Comparison of ENCODE assay signal across 8 cellular contexts in genomic region chr6:87155272-87155919, GRCh38. TPM values are rescaled to one million over a fixed set of nuclear protein-coding genes. Genes with fewer than 3 reads are reported as not detected.
A peak's percentile ranks its signal among the peaks of the same experiment; 100 is the strongest.
DNase-seq lines count a peak whose midpoint lies in the region; ATAC-seq and TF ChIP-seq lines count a peak whose summit lies in the region.

Gene ZNF292 (plus strand): TSS chr6:87155565. CDS start chr6:87155592, 27 bp downstream.

- peak; percentile 40 for TF ChIP-seq POLR2A in testis (IDR thresholded peaks at IDR 0.05)

- ATAC-seq in HG02571 (IDR thresholded peaks at IDR 0.05; ENCODE audit: unreplicated experiment) (peak; percentile 77), SK-N-SH treated with all-trans-retinoic acid at 6 μM for 48 hours (peak; percentile 81), omental fat pad (ENCODE audit: low FRiP score) (peak; percentile 92)

- DNase-seq in GM04504 (ENCODE audit: low read depth): peak; percentile 94
- peak; percentile 96 for DNase-seq in NCI-H1048 (lab: John Stamatoyannopoulos, UW)
- peak; percentile 57 for DNase-seq in glomerular endothelial cell (ENCODE audit: extremely low read depth, low read depth, low spot score)
- peak; percentile 90 for DNase-seq in omental fat pad (ENCODE audit: low spot score)
- DNase-seq in testis: peak; percentile 98

- peaks cover 26% of the 10 kb centered on the region for H3K4me1 ChIP-seq in testis

- no peaks in the 10 kb centered on the region for H3K9me3 Mint-ChIP-seq in activated naive CD4-positive, alpha-beta T cell treated with anti-CD3 and anti-CD28 coated beads, Interleukin-2, amount 50 U/mL, for 24 hours

- peak within 1 kb of the TSS; percentile 98 for H3K27ac Mint-ChIP-seq in activated naive CD4-positive, alpha-beta T cell treated with anti-CD3 and anti-CD28 coated beads, Interleukin-2, amount 50 U/mL, for 24 hours

- H3K9me3 ChIP-seq in testis: no peaks in the 10 kb centered on the region

- intact Hi-C loops in testis (cut with DNase I; ENCODE audit: low total_unique reads): loop anchor here (10.0 kb wide), 1 partner anchor 1919 kb away; no protein-coding TSS in a partner anchor

- 0% methylated on average over 20 to 69 of the region's 69 CpGs for whole genome bisulfite sequencing in testis, 2 donors

- H3K36me3 Mint-ChIP-seq in activated naive CD4-positive, alpha-beta T cell treated with anti-CD3 and anti-CD28 coated beads, Interleukin-2, amount 50 U/mL, for 24 hours: peaks cover 12% of the 10 kb centered on the region

- H3K4me3 ChIP-seq in testis: peak within 1 kb of the TSS; percentile 92 to 99

- peaks cover 55% of the 10 kb centered on the region for H3K4me1 Mint-ChIP-seq in activated naive CD4-positive, alpha-beta T cell treated with anti-CD3 and anti-CD28 coated beads, Interleukin-2, amount 50 U/mL, for 24 hours

- peak within 1 kb of the TSS; percentile 96 to 97 for H3K27ac ChIP-seq in testis

- H3K36me3 ChIP-seq in testis (ENCODE audit: low read depth, missing control alignments): no peaks in the 10 kb centered on the region

- TF ChIP-seq CTCF in omental fat pad (IDR thresholded peaks at IDR 0.05): no peak
- TF ChIP-seq CTCF in testis (IDR thresholded peaks at IDR 0.05): no peak

- no peaks in the 10 kb centered on the region for H3K27me3 ChIP-seq in testis

- H3K4me3 Mint-ChIP-seq in activated naive CD4-positive, alpha-beta T cell treated with anti-CD3 and anti-CD28 coated beads, Interleukin-2, amount 50 U/mL, for 24 hours: peak within 1 kb of the TSS; percentile 91

- H3K27me3 Mint-ChIP-seq in activated naive CD4-positive, alpha-beta T cell treated with anti-CD3 and anti-CD28 coated beads, Interleukin-2, amount 50 U/mL, for 24 hours: no peaks in the 10 kb centered on the region

TF ChIP-seq in SK-N-SH treated with all-trans-retinoic acid at 6 μM for 48 hours, 23 proteins besides CTCF, POLR2A, EP300 and RAD21:
- TF ChIP-seq ZFP3 (CRISPR knock-in tag; IDR thresholded peaks at IDR 0.05) (peak; percentile 38; the same call in 1 of the 2 replicates), BACH2 (CRISPR knock-in tag; IDR thresholded peaks at IDR 0.05; ENCODE audit: borderline replicate concordance) (no peak), CREB5 (CRISPR knock-in tag; IDR thresholded peaks at IDR 0.05; ENCODE audit: low read depth) (no peak), GLIS3 (CRISPR knock-in tag; IDR thresholded peaks at IDR 0.05) (no peak), TCF4 (CRISPR knock-in tag; IDR thresholded peaks at IDR 0.05; ENCODE audit: borderline replicate concordance) (0 out of 2 replicates have a peak, but pooled peaks have one; percentile 9), ZNF70 (CRISPR knock-in tag; IDR thresholded peaks at IDR 0.05) (0 out of 2 replicates have a peak, but pooled peaks have one; percentile 18), ZNF8 (CRISPR knock-in tag; IDR thresholded peaks at IDR 0.05) (0 out of 2 replicates have a peak, but pooled peaks have one; percentile 0), SNAI2 (CRISPR knock-in tag; IDR thresholded peaks at IDR 0.05) (no peak), ARNTL (CRISPR knock-in tag; IDR thresholded peaks at IDR 0.05; ENCODE audit: borderline replicate concordance, low read depth) (peak; percentile 88; the same call in 1 of the 2 replicates), ZC3H10 (CRISPR knock-in tag; IDR thresholded peaks at IDR 0.05) (no peak)
- TF ChIP-seq, protein P1, sequence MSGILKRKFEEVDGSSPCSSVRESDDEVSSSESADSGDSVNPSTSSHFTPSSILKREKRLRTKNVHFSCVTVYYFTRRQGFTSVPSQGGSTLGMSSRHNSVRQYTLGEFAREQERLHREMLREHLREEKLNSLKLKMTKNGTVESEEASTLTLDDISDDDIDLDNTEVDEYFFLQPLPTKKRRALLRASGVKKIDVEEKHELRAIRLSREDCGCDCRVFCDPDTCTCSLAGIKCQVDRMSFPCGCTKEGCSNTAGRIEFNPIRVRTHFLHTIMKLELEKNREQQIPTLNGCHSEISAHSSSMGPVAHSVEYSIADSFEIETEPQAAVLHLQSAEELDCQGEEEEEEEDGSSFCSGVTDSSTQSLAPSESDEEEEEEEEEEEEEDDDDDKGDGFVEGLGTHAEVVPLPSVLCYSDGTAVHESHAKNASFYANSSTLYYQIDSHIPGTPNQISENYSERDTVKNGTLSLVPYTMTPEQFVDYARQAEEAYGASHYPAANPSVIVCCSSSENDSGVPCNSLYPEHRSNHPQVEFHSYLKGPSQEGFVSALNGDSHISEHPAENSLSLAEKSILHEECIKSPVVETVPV (CRISPR knock-in tag; IDR thresholded peaks at IDR 0.05): no peak; the same call in 1 of the 2 replicates
- TF ChIP-seq, protein P2, sequence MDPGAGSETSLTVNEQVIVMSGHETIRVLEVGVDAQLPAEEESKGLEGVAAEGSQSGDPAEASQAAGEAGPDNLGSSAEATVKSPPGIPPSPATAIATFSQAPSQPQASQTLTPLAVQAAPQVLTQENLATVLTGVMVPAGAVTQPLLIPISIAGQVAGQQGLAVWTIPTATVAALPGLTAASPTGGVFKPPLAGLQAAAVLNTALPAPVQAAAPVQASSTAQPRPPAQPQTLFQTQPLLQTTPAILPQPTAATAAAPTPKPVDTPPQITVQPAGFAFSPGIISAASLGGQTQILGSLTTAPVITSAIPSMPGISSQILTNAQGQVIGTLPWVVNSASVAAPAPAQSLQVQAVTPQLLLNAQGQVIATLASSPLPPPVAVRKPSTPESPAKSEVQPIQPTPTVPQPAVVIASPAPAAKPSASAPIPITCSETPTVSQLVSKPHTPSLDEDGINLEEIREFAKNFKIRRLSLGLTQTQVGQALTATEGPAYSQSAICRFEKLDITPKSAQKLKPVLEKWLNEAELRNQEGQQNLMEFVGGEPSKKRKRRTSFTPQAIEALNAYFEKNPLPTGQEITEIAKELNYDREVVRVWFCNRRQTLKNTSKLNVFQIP (CRISPR knock-in tag; IDR thresholded peaks at IDR 0.05; ENCODE audit: borderline replicate concordance, low read depth): peak; percentile 61; the same call in 1 of the 2 replicates
- TF ChIP-seq, protein P3, sequence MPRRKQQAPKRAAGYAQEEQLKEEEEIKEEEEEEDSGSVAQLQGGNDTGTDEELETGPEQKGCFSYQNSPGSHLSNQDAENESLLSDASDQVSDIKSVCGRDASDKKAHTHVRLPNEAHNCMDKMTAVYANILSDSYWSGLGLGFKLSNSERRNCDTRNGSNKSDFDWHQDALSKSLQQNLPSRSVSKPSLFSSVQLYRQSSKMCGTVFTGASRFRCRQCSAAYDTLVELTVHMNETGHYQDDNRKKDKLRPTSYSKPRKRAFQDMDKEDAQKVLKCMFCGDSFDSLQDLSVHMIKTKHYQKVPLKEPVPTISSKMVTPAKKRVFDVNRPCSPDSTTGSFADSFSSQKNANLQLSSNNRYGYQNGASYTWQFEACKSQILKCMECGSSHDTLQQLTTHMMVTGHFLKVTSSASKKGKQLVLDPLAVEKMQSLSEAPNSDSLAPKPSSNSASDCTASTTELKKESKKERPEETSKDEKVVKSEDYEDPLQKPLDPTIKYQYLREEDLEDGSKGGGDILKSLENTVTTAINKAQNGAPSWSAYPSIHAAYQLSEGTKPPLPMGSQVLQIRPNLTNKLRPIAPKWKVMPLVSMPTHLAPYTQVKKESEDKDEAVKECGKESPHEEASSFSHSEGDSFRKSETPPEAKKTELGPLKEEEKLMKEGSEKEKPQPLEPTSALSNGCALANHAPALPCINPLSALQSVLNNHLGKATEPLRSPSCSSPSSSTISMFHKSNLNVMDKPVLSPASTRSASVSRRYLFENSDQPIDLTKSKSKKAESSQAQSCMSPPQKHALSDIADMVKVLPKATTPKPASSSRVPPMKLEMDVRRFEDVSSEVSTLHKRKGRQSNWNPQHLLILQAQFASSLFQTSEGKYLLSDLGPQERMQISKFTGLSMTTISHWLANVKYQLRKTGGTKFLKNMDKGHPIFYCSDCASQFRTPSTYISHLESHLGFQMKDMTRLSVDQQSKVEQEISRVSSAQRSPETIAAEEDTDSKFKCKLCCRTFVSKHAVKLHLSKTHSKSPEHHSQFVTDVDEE (CRISPR knock-in tag; IDR thresholded peaks at IDR 0.05): peak; percentile 54; the same call in 1 of the 2 replicates

RNA-seq across cellular contexts. Expression of gene ZNF292, which starts in this region (rescaled TPM):
- total RNA-seq in glomerular endothelial cell (13.2 and 25.5 TPM in 2 replicates), omental fat pad (10 to 100 TPM; 17.8 to 40.0 (median 21.3) TPM), testis (10 to 100 TPM; 53.2 to 58.8 TPM)
- polyA plus RNA-seq in testis (ENCODE audit: insufficient read depth, low read depth, low replicate concordance): 3.6 TPM

Comparison
In these comparisons a context has a peak if more than half of its experiments do, and no peak if none do; other contexts are left out.
1. Peak in every context shown above with its lines: DNase-seq, ATAC-seq, H3K4me3 ChIP-seq and H3K27ac ChIP-seq.